Comparison of ENCODE assay signal across 8 cellular contexts in the genomic region with DNA sequence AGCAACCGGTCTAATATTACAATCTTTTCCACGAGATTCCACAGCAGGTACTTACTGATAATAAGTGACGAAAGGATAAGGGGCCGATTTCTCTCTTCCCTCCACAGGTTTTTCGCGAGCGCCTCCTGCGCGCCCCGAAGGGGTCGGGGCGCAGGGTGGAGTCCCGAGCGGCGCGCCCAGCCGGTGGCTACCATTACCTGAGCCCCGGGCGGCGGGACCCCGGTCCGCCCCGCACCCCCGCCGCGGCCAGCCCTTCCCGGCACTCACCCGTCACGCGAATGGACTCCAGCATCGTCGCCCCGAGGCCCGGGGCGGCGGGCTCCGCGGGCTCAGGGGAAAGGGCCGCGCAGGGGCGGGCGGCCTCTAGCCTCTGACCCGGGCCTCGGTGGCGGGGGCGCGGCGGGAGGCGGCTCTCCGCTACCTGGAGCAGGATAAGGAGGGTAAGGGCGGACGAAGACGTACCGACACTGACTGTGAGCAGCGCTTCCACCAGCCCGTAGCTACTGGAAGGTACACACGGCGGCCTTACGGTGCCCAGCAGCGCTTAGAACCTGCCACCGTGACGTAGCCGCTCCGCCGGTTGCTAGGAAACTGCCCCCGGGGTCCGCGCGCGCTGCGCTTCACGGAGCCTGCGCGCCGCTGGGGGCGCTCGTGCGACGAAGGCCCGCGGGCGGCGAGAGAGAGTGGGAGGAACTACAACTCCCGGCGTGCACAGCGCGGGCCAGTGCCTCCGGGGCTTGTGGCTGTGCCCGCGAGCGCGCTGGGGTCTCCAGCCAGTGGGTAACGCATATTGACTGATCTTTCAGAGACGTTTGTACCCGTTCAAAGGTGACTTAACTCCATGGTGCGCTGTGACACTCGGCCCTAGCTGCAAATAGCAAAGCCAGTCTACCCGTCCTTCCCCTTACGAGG. TPM values are rescaled to one million over a fixed set of nuclear protein-coding genes. Genes with fewer than 3 reads are reported as not detected.
DNase-seq lines count a peak whose midpoint lies in the region; ATAC-seq and TF ChIP-seq lines count a peak whose summit lies in the region.

No MANE protein-coding gene starts in this region.

- H3K4me3 Mint-ChIP-seq in CD4-positive, CD25-positive, alpha-beta regulatory T cell: peak overlapping the region; percentile 92 to 96 (median 94)
- H3K4me3 Mint-ChIP-seq in activated CD8-positive, alpha-beta T cell treated with anti-CD3 and anti-CD28 coated beads, Interleukin-2, amount 10 ng/mL, durations not matched to agents 7 days and 5 days: peak overlapping the region; percentile 90

- H3K4me3 ChIP-seq in CD4-positive, CD25-positive, alpha-beta regulatory T cell (ENCODE audit: low read depth, low read length): peak overlapping the region; percentile 86
- H3K4me3 ChIP-seq in lung: peak overlapping the region; percentile 77

- no peaks in the 10 kb centered on the region for H3K36me3 Mint-ChIP-seq in CD4-positive, CD25-positive, alpha-beta regulatory T cell
- H3K36me3 Mint-ChIP-seq in activated CD8-positive, alpha-beta T cell treated with anti-CD3 and anti-CD28 coated beads, Interleukin-2, amount 10 ng/mL, durations not matched to agents 7 days and 5 days (ENCODE audit: low read depth): no peaks in the 10 kb centered on the region

- no peaks in the 10 kb centered on the region for H3K9me3 ChIP-seq in CD4-positive, CD25-positive, alpha-beta regulatory T cell (ENCODE audit: control insufficient read depth in 2 of 2, low read length in 2 of 2)
- H3K9me3 ChIP-seq in lung (ENCODE audit: control insufficient read depth in 2 of 2, insufficient read depth in 1 of 2, low read length in 1 of 2): no peaks in the 10 kb centered on the region

- TF ChIP-seq CTCF in lung (IDR thresholded peaks at IDR 0.05; ENCODE audit: control extremely low read depth, extremely low read depth): peak; percentile 73

- H3K27ac ChIP-seq in CD4-positive, CD25-positive, alpha-beta regulatory T cell (ENCODE audit: insufficient read depth, low read length, poor library complexity, severe bottlenecking): no peak overlapping the region
- H3K27ac ChIP-seq in lung (ENCODE audit: low read depth in 1 of 2, low read length in 1 of 2): peak overlapping the region; percentile 5 to 85

- CTCF ChIA-PET in activated CD8-positive, alpha-beta T cell treated with anti-CD3 and anti-CD28 coated beads, Interleukin-2, amount 10 ng/mL, durations not matched to agents 7 days and 5 days (lab: Charles Lee): interaction anchor here (0.6 to 2.3 kb wide), 22 partner anchors 9 to 637 kb away, joined by 3 to 26 read pairs (median 4); a partner anchor contains a TSS

- 1% methylated on average over 89 to 99 of the region's 99 CpGs for WGBS in lung, 2 donors

- peaks cover 0 to 11% (median 6%) of the 10 kb centered on the region in 4 donors for H3K4me1 Mint-ChIP-seq in CD4-positive, CD25-positive, alpha-beta regulatory T cell
- peaks cover 9% of the 10 kb centered on the region for H3K4me1 Mint-ChIP-seq in activated CD8-positive, alpha-beta T cell treated with anti-CD3 and anti-CD28 coated beads, Interleukin-2, amount 10 ng/mL, durations not matched to agents 7 days and 5 days (ENCODE audit: low read depth)

- H3K4me1 ChIP-seq in CD4-positive, CD25-positive, alpha-beta regulatory T cell (ENCODE audit: control insufficient read depth, insufficient read depth, low read length, poor library complexity, severe bottlenecking): peaks cover 10% of the 10 kb centered on the region
- peaks cover 0 to 2% of the 10 kb centered on the region in 2 donors for H3K4me1 ChIP-seq in lung (ENCODE audit: control insufficient read depth in 2 of 2, insufficient read depth in 2 of 2, low read length in 2 of 2)

- POLR2A ChIA-PET in activated CD8-positive, alpha-beta T cell treated with anti-CD3 and anti-CD28 coated beads, Interleukin-2, amount 10 ng/mL, durations not matched to agents 7 days and 5 days (lab: Charles Lee): interaction anchor here (1.6 kb wide), 1 partner anchor 24 kb away, joined by 7 read pairs; no protein-coding TSS in a partner anchor

- ATAC-seq in CD4-positive, CD25-positive, alpha-beta regulatory T cell (ENCODE audit: low read depth in 2 of 2): peak; percentile 97 to 99
- ATAC-seq in GM19463 (IDR thresholded peaks at IDR 0.05; ENCODE audit: unreplicated experiment): peak; percentile 99
- peak; percentile 97 for ATAC-seq in activated CD8-positive, alpha-beta T cell treated with anti-CD3 and anti-CD28 coated beads, Interleukin-2, amount 10 ng/mL, durations not matched to agents 7 days and 5 days
- ATAC-seq in lung (ENCODE audit: insufficient read depth, low FRiP score): peak; percentile 99

- DNase-seq in CD4-positive, CD25-positive, alpha-beta regulatory T cell: peak; percentile 89 to 93 (median 90)
- peak; percentile 91 for DNase-seq in HK-2 (ENCODE audit: unreplicated experiment)
- peak; percentile 93 for DNase-seq in NCI-H774 (lab: John Stamatoyannopoulos, UW)
- DNase-seq in activated CD8-positive, alpha-beta T cell treated with anti-CD3 and anti-CD28 coated beads, Interleukin-2, amount 10 ng/mL, durations not matched to agents 7 days and 5 days: peak; percentile 94
- peak; percentile 90 for DNase-seq in effector CD4-positive, alpha-beta T cell
- DNase-seq in lung (ENCODE audit: low spot score): peak; percentile 90
- peak; percentile 75 to 88 (median 85) for DNase-seq in stimulated activated CD4-positive, alpha-beta T cell treated with anti-CD3 and anti-CD28 coated beads, TNF-alpha, amount 100 ng/mL, for 1 hour (ENCODE audit: low read depth in 3 of 3, low spot score in 1 of 3)

- H3K27me3 Mint-ChIP-seq in CD4-positive, CD25-positive, alpha-beta regulatory T cell: peaks cover 58% of the 10 kb centered on the region
- peaks cover 26% of the 10 kb centered on the region for H3K27me3 Mint-ChIP-seq in activated CD8-positive, alpha-beta T cell treated with anti-CD3 and anti-CD28 coated beads, Interleukin-2, amount 10 ng/mL, durations not matched to agents 7 days and 5 days (ENCODE audit: low read depth)

- H3K9me3 Mint-ChIP-seq in CD4-positive, CD25-positive, alpha-beta regulatory T cell: peaks cover 0 to 2% (median 0%) of the 10 kb centered on the region in 7 donors
- no peaks in the 10 kb centered on the region for H3K9me3 Mint-ChIP-seq in activated CD8-positive, alpha-beta T cell treated with anti-CD3 and anti-CD28 coated beads, Interleukin-2, amount 10 ng/mL, durations not matched to agents 7 days and 5 days (ENCODE audit: insufficient read depth)

- no peaks in the 10 kb centered on the region for H3K36me3 ChIP-seq in CD4-positive, CD25-positive, alpha-beta regulatory T cell (ENCODE audit: control insufficient read depth, insufficient read depth, low read length)
- H3K36me3 ChIP-seq in lung (ENCODE audit: control insufficient read depth in 2 of 2, insufficient read depth in 2 of 2, low read length in 2 of 2): no peaks in the 10 kb centered on the region

- H3K27me3 ChIP-seq in CD4-positive, CD25-positive, alpha-beta regulatory T cell (ENCODE audit: control insufficient read depth, insufficient read depth, low read length): peaks cover 30% of the 10 kb centered on the region
- no peaks in the 10 kb centered on the region for H3K27me3 ChIP-seq in lung (ENCODE audit: control insufficient read depth, insufficient read depth)

- peak overlapping the region in 2 of 3 donors; percentile 42 to 84 for H3K27ac Mint-ChIP-seq in CD4-positive, CD25-positive, alpha-beta regulatory T cell
- H3K27ac Mint-ChIP-seq in activated CD8-positive, alpha-beta T cell treated with anti-CD3 and anti-CD28 coated beads, Interleukin-2, amount 10 ng/mL, durations not matched to agents 7 days and 5 days: peak overlapping the region; percentile 37

RNA-seq across cellular contexts. Expression of a gene that starts 22.8 kb away (rescaled TPM):
- total RNA-seq in CD4-positive, CD25-positive, alpha-beta regulatory T cell: 2.8 TPM
- polyA plus RNA-seq in CD4-positive, CD25-positive, alpha-beta regulatory T cell: under 1 TPM in 3 of 4 donors, not detected in 1; 0.27 to 0.53 (median 0.49) TPM
- total RNA-seq in activated CD8-positive, alpha-beta T cell treated with anti-CD3 and anti-CD28 coated beads, Interleukin-2, amount 10 ng/mL, durations not matched to agents 7 days and 5 days: 10 to 100 TPM; 80.8 to 83.3 TPM
- total RNA-seq in lung: 10 to 100 TPM in 1 of 2 donors, 1 to 10 TPM in 1; 4.5 to 13.8 TPM
- polyA plus RNA-seq in lung: 1 to 10 TPM; 1.4 to 1.8 TPM

Comparison
In these comparisons a context has a peak if more than half of its experiments do, and no peak if none do; other contexts are left out.
1. RNA of a gene that starts 22.8 kb away (total RNA-seq): 80.8 to 83.3 TPM in activated CD8-positive, alpha-beta T cell treated with anti-CD3 and anti-CD28 coated beads, Interleukin-2, amount 10 ng/mL, durations not matched to agents 7 days and 5 days; 4.5 to 13.8 TPM in lung and 2.8 TPM in CD4-positive, CD25-positive, alpha-beta regulatory T cell (single experiment); every median in the first group is over 4 times any median in the second.
2. Peak in every context shown above with its lines, with median percentiles within 50 percentile points of each other: ATAC-seq and DNase-seq.